Comparison of ENCODE assay signal across 11 cellular contexts in genomic region chr4:80221161-80221560, GRCh38. TPM values are rescaled to one million over a fixed set of nuclear protein-coding genes. Genes with fewer than 3 reads are reported as not detected.
DNase-seq lines count a peak whose midpoint lies in the region; ATAC-seq, FAIRE-seq and TF ChIP-seq lines count a peak whose summit lies in the region.
"Had no signal": no experiment of that assay in that cellular context is flagged by ENCODE, and none has a peak within 500 bp of the region (broad histone marks: within the 10 kb centered on the region; RNA-seq: fewer than 3 reads in every experiment).

No MANE protein-coding gene starts in this region.

- H4K20me1 ChIP-seq in HepG2 (ENCODE audit: insufficient read depth, low read length) (no peaks in the 10 kb centered on the region), PC-9 (ENCODE audit: insufficient read depth) (no peaks in the 10 kb centered on the region)

- H3K27me3 ChIP-seq in liver (ENCODE audit: control insufficient read depth in 4 of 4, insufficient read depth in 4 of 4, low read length in 3 of 4) (peaks cover 0 to 20% (median 3%) of the 10 kb centered on the region in 4 donors), HepG2 (ENCODE audit: control insufficient read depth in 1 of 2, insufficient read depth in 2 of 2, low read length in 2 of 2) (no peaks in the 10 kb centered on the region), PC-9 (ENCODE audit: insufficient read depth, low read depth) (no peaks in the 10 kb centered on the region), testis (no peaks in the 10 kb centered on the region)

- TF ChIP-seq EP300 in HepG2 (IDR thresholded peaks at IDR 0.05; ENCODE audit: low read depth in 2 of 2, low read length in 2 of 2) (no peak), HepG2 (CRISPR knock-in tag; IDR thresholded peaks at IDR 0.05; ENCODE audit: borderline replicate concordance) (no peak)

- H3K9ac ChIP-seq in liver (ENCODE audit: low read depth in 1 of 2, low read length in 2 of 2) (no peak overlapping the region), HepG2 (ENCODE audit: insufficient read depth, low read depth, low read length) (no peak overlapping the region)

- H3K4me3 Mint-ChIP-seq in natural killer cell treated with Interleukin-12 subunit alpha and Interleukin-12 subunit beta and Interleukin-15 and Interleukin-18, amount 100 ng/mL, for 72 hours, result no peak overlapping the region

- CTCF ChIA-PET in HepG2 (lab: Yijun Ruan, JAX; ENCODE audit: low intra/inter-chr PET ratio, low total read pairs) (no interaction called here), PC-9 (lab: Charles Lee) (no interaction called here)

- no peak overlapping the region for H3K4me2 ChIP-seq in HepG2 (ENCODE audit: low read depth, low read length)
- H3K4me2 ChIP-seq in PC-9, result no peak overlapping the region

- H3K9me3 Mint-ChIP-seq in natural killer cell treated with Interleukin-12 subunit alpha and Interleukin-12 subunit beta and Interleukin-15 and Interleukin-18, amount 100 ng/mL, for 72 hours, result no peaks in the 10 kb centered on the region

- H3K36me3 Mint-ChIP-seq in natural killer cell treated with Interleukin-12 subunit alpha and Interleukin-12 subunit beta and Interleukin-15 and Interleukin-18, amount 100 ng/mL, for 72 hours, result no peaks in the 10 kb centered on the region

- H3K4me3 ChIP-seq in liver (ENCODE audit: low read depth in 1 of 3, low read length in 3 of 3) (no peak overlapping the region), HepG2 (replicated peaks in 1 of 3; ENCODE audit: insufficient read depth in 1 of 3, low read depth in 2 of 3, low read length in 3 of 3) (no peak overlapping the region), PC-9 (no peak overlapping the region), testis (no peak overlapping the region)

- H3K9me3 ChIP-seq in liver (ENCODE audit: control insufficient read depth in 4 of 4, low read length in 3 of 4) (no peaks in the 10 kb centered on the region), HepG2 (ENCODE audit: low read length) (no peaks in the 10 kb centered on the region), PC-9 (ENCODE audit: insufficient read depth, low read depth) (no peaks in the 10 kb centered on the region), testis (no peaks in the 10 kb centered on the region)

- no peak for ATAC-seq in HepG2
- no peak for ATAC-seq in GM19463 (IDR thresholded peaks at IDR 0.05; ENCODE audit: unreplicated experiment)
- no peak for ATAC-seq in natural killer cell treated with Interleukin-12 subunit alpha and Interleukin-12 subunit beta and Interleukin-15 and Interleukin-18, amount 100 ng/mL, for 72 hours

- in situ Hi-C loops in HepG2 (cut with HindIII; ENCODE audit: extremely low pct_ligation_motif_present, low pct_unique_long_range_greater_than_20kb), result loop anchor here (25.0 kb wide), 1 partner anchor 309 kb away; no protein-coding TSS in a partner anchor

- intact Hi-C loops in HepG2 (cut with micrococcal nuclease; ENCODE audit: unreplicated experiment), result loop anchor here (5.0 kb wide), 1 partner anchor 116 kb away; the partner anchor contains the start of gene CFAP299
- intact Hi-C loops in PC-9 (cut with micrococcal nuclease; ENCODE audit: unreplicated experiment), result loop anchor here (5.0 kb wide), 1 partner anchor 101 kb away; no protein-coding TSS in a partner anchor
- intact Hi-C loops in testis (cut with DNase I; ENCODE audit: low total_unique reads), result no loop called here

- no peaks in the 10 kb centered on the region for H3K36me3 ChIP-seq in liver (ENCODE audit: control insufficient read depth in 4 of 4, insufficient read depth in 3 of 4, low read depth in 1 of 4, low read length in 3 of 4)
- no peaks in the 10 kb centered on the region for H3K36me3 ChIP-seq in HepG2 (replicated peaks in 1 of 2; ENCODE audit: control insufficient read depth in 1 of 2, insufficient read depth in 2 of 2, low read length in 2 of 2)
- no peaks in the 10 kb centered on the region for H3K36me3 ChIP-seq in PC-9 (ENCODE audit: low read depth)
- no peaks in the 10 kb centered on the region for H3K36me3 ChIP-seq in testis (ENCODE audit: low read depth, missing control alignments)

- FAIRE-seq in HepG2 (lab: Jason Lieb, UNC), result no peak
- FAIRE-seq: islet of Langerhans had no signal

- TF ChIP-seq CTCF in liver (IDR thresholded peaks at IDR 0.05; ENCODE audit: low read depth, low read length, missing input control) (no peak), HepG2 (CRISPR knock-in tag; IDR thresholded peaks at IDR 0.05) (no peak), PC-9 (conservative IDR thresholded peaks at IDR 0.05) (peak; percentile 56), testis (IDR thresholded peaks at IDR 0.05) (peak in 1 of 3 experiments; percentile 35)

- DNase-seq in HepG2 (ENCODE audit: low spot score) (no peak), PC-9 (no peak), fibroblast of gingiva (ENCODE audit: low read depth) (peak; percentile 46), COLO829 (ENCODE audit: low spot score) (no peak), testis (no peak)
- no peak for DNase-seq in natural killer cell treated with Interleukin-12 subunit alpha and Interleukin-12 subunit beta and Interleukin-15 and Interleukin-18, amount 100 ng/mL, for 72 hours (ENCODE audit: low spot score)
- DNase-seq: NCI-H510A, substantia nigra had no signal

- peak; percentile 27 to 35 for TF ChIP-seq RAD21 in liver (IDR thresholded peaks at IDR 0.05)
- TF ChIP-seq RAD21 in HepG2 (CRISPR knock-in tag; IDR thresholded peaks at IDR 0.05), result no peak

- H3F3A ChIP-seq in PC-9 (ENCODE audit: insufficient read depth, low read depth), result no peaks in the 10 kb centered on the region

- no peak overlapping the region for H3K27ac Mint-ChIP-seq in natural killer cell treated with Interleukin-12 subunit alpha and Interleukin-12 subunit beta and Interleukin-15 and Interleukin-18, amount 100 ng/mL, for 72 hours

- H3K27ac ChIP-seq in liver (ENCODE audit: low read depth in 1 of 2, low read length in 2 of 2), result no peak overlapping the region
- no peak overlapping the region for H3K27ac ChIP-seq in HepG2 (ENCODE audit: extremely low read length, insufficient read depth, low read length)
- no peak overlapping the region for H3K27ac ChIP-seq in PC-9
- H3K27ac ChIP-seq in testis, result no peak overlapping the region

- H3K79me2 ChIP-seq in HepG2 (ENCODE audit: insufficient read depth, low read length), result no peaks in the 10 kb centered on the region
- H3K79me2 ChIP-seq in PC-9 (ENCODE audit: low read depth), result no peaks in the 10 kb centered on the region

- H3K4me1 Mint-ChIP-seq in natural killer cell treated with Interleukin-12 subunit alpha and Interleukin-12 subunit beta and Interleukin-15 and Interleukin-18, amount 100 ng/mL, for 72 hours (ENCODE audit: low read depth in 2 of 2), result no peaks in the 10 kb centered on the region

- POLR2A ChIA-PET in HepG2 (lab: Yijun Ruan, JAX) (no interaction called here), PC-9 (lab: Charles Lee; ENCODE audit: unreplicated experiment) (no interaction called here)

- H3K27me3 Mint-ChIP-seq in natural killer cell treated with Interleukin-12 subunit alpha and Interleukin-12 subunit beta and Interleukin-15 and Interleukin-18, amount 100 ng/mL, for 72 hours, result peaks cover 13 to 25% of the 10 kb centered on the region in 2 donors

- BruUV-seq in HepG2 (replicated peaks; lab: Mats Ljungman, UMichigan), result no TSS peak
- no TSS peak for BruUV-seq in PC-9 (replicated peaks; lab: Mats Ljungman, UMichigan)

- no peaks in the 10 kb centered on the region for H3K9me2 ChIP-seq in PC-9 (ENCODE audit: insufficient read depth)

- TF ChIP-seq POLR2A in HepG2 (IDR thresholded peaks at IDR 0.05; ENCODE audit: insufficient read depth in 1 of 2, low read depth in 2 of 2, low read length in 2 of 2), result no peak
- TF ChIP-seq POLR2A in testis (IDR thresholded peaks at IDR 0.05), result no peak

- no peaks in the 10 kb centered on the region for H3K4me1 ChIP-seq in liver (ENCODE audit: control insufficient read depth in 4 of 4, insufficient read depth in 4 of 4, low read length in 3 of 4)
- H3K4me1 ChIP-seq in HepG2 (ENCODE audit: insufficient read depth, low read length), result no peaks in the 10 kb centered on the region
- no peaks in the 10 kb centered on the region for H3K4me1 ChIP-seq in PC-9 (replicated peaks; ENCODE audit: insufficient read depth)
- no peaks in the 10 kb centered on the region for H3K4me1 ChIP-seq in testis

- H2AFZ ChIP-seq in HepG2 (ENCODE audit: low read length), result no peak overlapping the region
- H2AFZ ChIP-seq in PC-9, result no peak overlapping the region

RNA-seq across cellular contexts. Expression of gene PRDM8, which starts 23.9 kb away (rescaled TPM):
- total RNA-seq in liver, result under 1 TPM; 0.05 to 0.08 TPM
- polyA plus RNA-seq in liver, result under 1 TPM in 1 of 2 donors, not detected in 1; 0.14 TPM
- not detected in 2 replicates for total RNA-seq in HepG2 (2016; rRNA removed; fragmentation: Illumina TruSeq; extraction: Trizol)
- not detected in 2 replicates for total RNA-seq in HepG2 (2016; cell fraction: cytosol; rRNA removed; fragmentation: Illumina TruSeq; extraction: Trizol; ENCODE audit: low read depth)
- total RNA-seq in HepG2 (2016; cell fraction: insoluble cytoplasmic fraction; rRNA removed; fragmentation: Illumina TruSeq; extraction: Trizol), result not detected in 2 replicates
- total RNA-seq in HepG2 (2016; cell fraction: membrane; rRNA removed; fragmentation: Illumina TruSeq; extraction: Trizol), result not detected in 2 replicates
- total RNA-seq in HepG2 (2016; cell fraction: nucleus; rRNA removed; fragmentation: Illumina TruSeq; extraction: Trizol), result not detected in 2 replicates
- 0.04 and 0.09 TPM in 2 replicates for polyA plus RNA-seq in HepG2 (2011; rRNA removed)
- 0.01 TPM in 1 of 2 replicates, not detected in the other for polyA plus RNA-seq in HepG2 (2011; cell fraction: cytosol; rRNA removed)
- 0.09 and 0.76 TPM in 2 replicates for polyA plus RNA-seq in HepG2 (2011; cell fraction: nucleus; rRNA removed)
- polyA plus RNA-seq in HepG2 (2012), result not detected in 2 replicates
- not detected in 2 replicates for polyA plus RNA-seq in HepG2 (2016; cell fraction: cytosol; fragmentation: Illumina TruSeq; extraction: Trizol; ENCODE audit: low read depth)
- not detected in 2 replicates for polyA plus RNA-seq in HepG2 (2016; cell fraction: insoluble cytoplasmic fraction; fragmentation: Illumina TruSeq; extraction: Trizol; ENCODE audit: low read depth)
- not detected in 2 replicates for polyA plus RNA-seq in HepG2 (2016; cell fraction: membrane; fragmentation: Illumina TruSeq; extraction: Trizol; ENCODE audit: low read depth)
- not detected in 2 replicates for polyA plus RNA-seq in HepG2 (2016; cell fraction: nucleus; fragmentation: Illumina TruSeq; extraction: Trizol; ENCODE audit: insufficient read depth, low read depth)
- polyA minus RNA-seq in HepG2 (2011; rRNA and poly(A)+ RNA removed; ENCODE audit: low replicate concordance), result 0.08 TPM in 1 of 2 replicates, not detected in the other
- polyA minus RNA-seq in HepG2 (2011; cell fraction: cytosol; rRNA and poly(A)+ RNA removed), result not detected in 2 replicates
- polyA minus RNA-seq in HepG2 (2011; cell fraction: nucleus; rRNA and poly(A)+ RNA removed), result not detected in 2 replicates
- total RNA-seq in PC-9 (2021), result 0.26 and 0.88 TPM in 2 replicates
- total RNA-seq in testis, result 1 to 10 TPM; 3.9 to 4.3 TPM
- 1.1 TPM for polyA plus RNA-seq in testis (ENCODE audit: insufficient read depth, low read depth, low replicate concordance)
- total RNA-seq in natural killer cell treated with Interleukin-12 subunit alpha and Interleukin-12 subunit beta and Interleukin-15 and Interleukin-18, amount 100 ng/mL, for 72 hours, result 10 to 100 TPM; 12.3 to 15.5 TPM

RNA-seq across cellular contexts. Expression of gene FGF5, which starts 45.3 kb away (rescaled TPM):
- total RNA-seq in liver, result not detected
- polyA plus RNA-seq in liver, result under 1 TPM in 1 of 2 donors, not detected in 1; 0.03 TPM
- not detected in 2 replicates for total RNA-seq in HepG2 (2016; rRNA removed; fragmentation: Illumina TruSeq; extraction: Trizol)
- total RNA-seq in HepG2 (2016; cell fraction: cytosol; rRNA removed; fragmentation: Illumina TruSeq; extraction: Trizol; ENCODE audit: low read depth), result not detected in 2 replicates
- total RNA-seq in HepG2 (2016; cell fraction: insoluble cytoplasmic fraction; rRNA removed; fragmentation: Illumina TruSeq; extraction: Trizol), result not detected in 2 replicates
- total RNA-seq in HepG2 (2016; cell fraction: membrane; rRNA removed; fragmentation: Illumina TruSeq; extraction: Trizol), result not detected in 2 replicates
- total RNA-seq in HepG2 (2016; cell fraction: nucleus; rRNA removed; fragmentation: Illumina TruSeq; extraction: Trizol), result not detected in 2 replicates
- polyA plus RNA-seq in HepG2 (2011; rRNA removed), result not detected in 2 replicates
- polyA plus RNA-seq in HepG2 (2011; cell fraction: cytosol; rRNA removed), result not detected in 2 replicates
- not detected in 2 replicates for polyA plus RNA-seq in HepG2 (2011; cell fraction: nucleus; rRNA removed)
- not detected in 2 replicates for polyA plus RNA-seq in HepG2 (2012)
- not detected in 2 replicates for polyA plus RNA-seq in HepG2 (2016; cell fraction: cytosol; fragmentation: Illumina TruSeq; extraction: Trizol; ENCODE audit: low read depth)
- polyA plus RNA-seq in HepG2 (2016; cell fraction: insoluble cytoplasmic fraction; fragmentation: Illumina TruSeq; extraction: Trizol; ENCODE audit: low read depth), result not detected in 2 replicates
- polyA plus RNA-seq in HepG2 (2016; cell fraction: membrane; fragmentation: Illumina TruSeq; extraction: Trizol; ENCODE audit: low read depth), result not detected in 2 replicates
- not detected in 2 replicates for polyA plus RNA-seq in HepG2 (2016; cell fraction: nucleus; fragmentation: Illumina TruSeq; extraction: Trizol; ENCODE audit: insufficient read depth, low read depth)
- 0.04 TPM in 1 of 2 replicates, not detected in the other for polyA minus RNA-seq in HepG2 (2011; rRNA and poly(A)+ RNA removed; ENCODE audit: low replicate concordance)
- polyA minus RNA-seq in HepG2 (2011; cell fraction: cytosol; rRNA and poly(A)+ RNA removed), result not detected in 2 replicates
- 0.12 and 0.13 TPM in 2 replicates for polyA minus RNA-seq in HepG2 (2011; cell fraction: nucleus; rRNA and poly(A)+ RNA removed)
- total RNA-seq in PC-9 (2021), result not detected in 2 replicates
- total RNA-seq in testis, result not detected
- polyA plus RNA-seq in testis (ENCODE audit: insufficient read depth, low read depth, low replicate concordance), result not detected
- total RNA-seq in natural killer cell treated with Interleukin-12 subunit alpha and Interleukin-12 subunit beta and Interleukin-15 and Interleukin-18, amount 100 ng/mL, for 72 hours, result not detected
